8 cellular contexts compared by ENCODE assay signal in genomic region chr4:113979973-113980615, GRCh38. TPM values are rescaled to one million over a fixed set of nuclear protein-coding genes. Genes with fewer than 3 reads are reported as not detected.
DNase-seq lines count a peak whose midpoint lies in the region; ATAC-seq and TF ChIP-seq lines count a peak whose summit lies in the region.

No MANE protein-coding gene starts in this region.

- TF ChIP-seq CTCF in breast epithelium (IDR thresholded peaks at IDR 0.05): no peak
- no peak for TF ChIP-seq CTCF in liver (IDR thresholded peaks at IDR 0.05; ENCODE audit: low read depth, low read length, missing input control)

- H3K27ac ChIP-seq in breast epithelium: peak overlapping the region; percentile 87 to 95
- H3K27ac ChIP-seq in liver (ENCODE audit: low read depth in 1 of 2, low read length in 2 of 2): peak overlapping the region; percentile 71 to 84
- peak overlapping the region; percentile 36 for H3K27ac ChIP-seq in thymus (ENCODE audit: low read depth)

- TF ChIP-seq RAD21 in liver (IDR thresholded peaks at IDR 0.05): no peak

- CTCF ChIA-PET in activated CD8-positive, alpha-beta memory T cell treated with anti-CD3 and anti-CD28 coated beads, Interleukin-2, amount 10 ng/mL, durations not matched to agents 7 days and 5 days (lab: Charles Lee): no interaction called here

- H3K4me3 ChIP-seq in breast epithelium (peak overlapping the region; percentile 55 to 88 (median 68)), liver (ENCODE audit: low read depth in 1 of 3, low read length in 3 of 3) (peak overlapping the region; percentile 75 to 82 (median 82)), thymus (ENCODE audit: low read length) (peak overlapping the region; percentile 39)

- 16% methylated on average over 10 of the region's 10 CpGs for whole genome bisulfite sequencing in liver
- 11% methylated on average over 10 of the region's 10 CpGs for WGBS in thymus

- peaks cover 10% of the 10 kb centered on the region for H3K4me1 Mint-ChIP-seq in activated CD8-positive, alpha-beta memory T cell treated with anti-CD3 and anti-CD28 coated beads, Interleukin-2, amount 10 ng/mL, durations not matched to agents 7 days and 5 days

- H3K4me1 ChIP-seq in breast epithelium (no peaks in the 10 kb centered on the region), liver (ENCODE audit: control insufficient read depth in 4 of 4, insufficient read depth in 4 of 4, low read length in 3 of 4) (peaks cover 0 to 41% (median 8%) of the 10 kb centered on the region in 4 donors), thymus (ENCODE audit: control insufficient read depth, insufficient read depth, low read length) (peaks cover 2% of the 10 kb centered on the region)

- H3K27ac Mint-ChIP-seq in activated CD8-positive, alpha-beta memory T cell treated with anti-CD3 and anti-CD28 coated beads, Interleukin-2, amount 10 ng/mL, durations not matched to agents 7 days and 5 days: no peak overlapping the region

- no peak for ATAC-seq in activated CD8-positive, alpha-beta memory T cell treated with anti-CD3 and anti-CD28 coated beads, Interleukin-2, amount 10 ng/mL, durations not matched to agents 7 days and 5 days
- no peak for ATAC-seq in GM18868 (IDR thresholded peaks at IDR 0.05; ENCODE audit: unreplicated experiment)
- no peak for ATAC-seq in HG03442 (IDR thresholded peaks at IDR 0.05; ENCODE audit: unreplicated experiment)

- no peaks in the 10 kb centered on the region for H3K36me3 Mint-ChIP-seq in activated CD8-positive, alpha-beta memory T cell treated with anti-CD3 and anti-CD28 coated beads, Interleukin-2, amount 10 ng/mL, durations not matched to agents 7 days and 5 days

- peak overlapping the region in 1 of 2 donors; percentile 30 for H3K9ac ChIP-seq in liver (ENCODE audit: low read depth in 1 of 2, low read length in 2 of 2)

- H3K9me3 ChIP-seq in breast epithelium: no peaks in the 10 kb centered on the region
- H3K9me3 ChIP-seq in liver (ENCODE audit: control insufficient read depth in 4 of 4, low read length in 3 of 4): no peaks in the 10 kb centered on the region
- H3K9me3 ChIP-seq in thymus (ENCODE audit: control insufficient read depth): no peaks in the 10 kb centered on the region

- intact Hi-C loops in breast epithelium (cut with DNase I; ENCODE audit: low total_unique reads): loop anchor here (10.0 kb wide), 1 partner anchor 1745 kb away; the partner anchor contains the start of gene AP1AR

- H3K27me3 ChIP-seq in breast epithelium (no peaks in the 10 kb centered on the region), liver (ENCODE audit: control insufficient read depth in 4 of 4, insufficient read depth in 4 of 4, low read length in 3 of 4) (peaks cover 0 to 3% (median 0%) of the 10 kb centered on the region in 4 donors), thymus (ENCODE audit: control insufficient read depth, insufficient read depth) (peaks cover 25% of the 10 kb centered on the region)

- peaks cover 56% of the 10 kb centered on the region for H3K27me3 Mint-ChIP-seq in activated CD8-positive, alpha-beta memory T cell treated with anti-CD3 and anti-CD28 coated beads, Interleukin-2, amount 10 ng/mL, durations not matched to agents 7 days and 5 days

- H3K4me3 Mint-ChIP-seq in activated CD8-positive, alpha-beta memory T cell treated with anti-CD3 and anti-CD28 coated beads, Interleukin-2, amount 10 ng/mL, durations not matched to agents 7 days and 5 days: peak overlapping the region; percentile 56

- no peak for TF ChIP-seq POLR2A in breast epithelium (IDR thresholded peaks at IDR 0.05)

- no peak for DNase-seq in activated CD8-positive, alpha-beta memory T cell treated with anti-CD3 and anti-CD28 coated beads, Interleukin-2, amount 10 ng/mL, durations not matched to agents 7 days and 5 days
- no peak for DNase-seq in activated CD8-positive, alpha-beta memory T cell treated with anti-CD3 and anti-CD28 coated beads for 24 hours
- DNase-seq in breast epithelium (ENCODE audit: low spot score in 2 of 2) (no peak), NCI-H187 (lab: John Stamatoyannopoulos, UW) (no peak)

- peaks cover 2% of the 10 kb centered on the region for H3K9me3 Mint-ChIP-seq in activated CD8-positive, alpha-beta memory T cell treated with anti-CD3 and anti-CD28 coated beads, Interleukin-2, amount 10 ng/mL, durations not matched to agents 7 days and 5 days (ENCODE audit: low read depth)

- H3K36me3 ChIP-seq in breast epithelium: no peaks in the 10 kb centered on the region
- no peaks in the 10 kb centered on the region for H3K36me3 ChIP-seq in liver (ENCODE audit: control insufficient read depth in 4 of 4, insufficient read depth in 3 of 4, low read depth in 1 of 4, low read length in 3 of 4)
- H3K36me3 ChIP-seq in thymus (ENCODE audit: control insufficient read depth, insufficient read depth): no peaks in the 10 kb centered on the region

TF ChIP-seq in liver, 16 proteins besides CTCF, POLR2A, EP300 and RAD21:
- TF ChIP-seq TAF1 (conservative IDR thresholded peaks at IDR 0.05): no peak

RNA-seq across cellular contexts. Expression of gene ARSJ, which starts 0.6 kb away (rescaled TPM):
- total RNA-seq in activated CD8-positive, alpha-beta memory T cell treated with anti-CD3 and anti-CD28 coated beads, Interleukin-2, amount 10 ng/mL, durations not matched to agents 7 days and 5 days: not detected
- total RNA-seq in breast epithelium: 10 to 100 TPM in 1 of 3 donors, 1 to 10 TPM in 2; 1.1 to 10.7 (median 8.8) TPM
- total RNA-seq in liver: 1 to 10 TPM in 1 of 2 donors, under 1 TPM in 1; 0.56 to 1.8 TPM
- under 1 TPM; 0.94 to 0.95 TPM for polyA plus RNA-seq in liver
- 1.1 TPM for polyA plus RNA-seq in thymus

Comparison
In these comparisons a context has a peak if more than half of its experiments do, and no peak if none do; other contexts are left out.
1. H3K27ac ChIP-seq: peak in every context shown above with its lines; median percentile 91 in breast epithelium; 78 in liver; 36 in thymus.